11 cellular contexts compared by ENCODE assay signal in the genomic region with DNA sequence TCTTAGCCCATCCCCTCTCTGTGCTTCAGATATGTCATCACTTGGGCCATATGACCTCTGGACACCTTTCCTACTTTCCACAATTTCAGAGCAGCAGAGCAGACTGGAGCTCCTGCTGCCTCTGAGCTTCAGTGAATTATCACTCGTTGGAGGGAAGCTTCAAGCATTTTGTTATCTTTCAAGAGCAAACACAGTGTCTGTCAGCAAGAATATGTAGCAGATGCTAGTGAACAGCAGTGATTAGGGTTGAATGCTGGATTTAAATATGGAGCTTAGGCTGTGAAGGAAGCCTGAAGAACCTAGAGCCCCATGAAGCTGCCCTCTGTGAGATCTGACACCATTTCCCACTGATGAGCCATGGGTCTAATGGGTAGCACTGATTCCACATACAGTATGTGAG.
"Had no signal": no experiment of that assay in that cellular context is flagged by ENCODE, and none has a peak within 500 bp of the region (broad histone marks: within the 10 kb centered on the region; RNA-seq: fewer than 3 reads in every experiment).

No MANE protein-coding gene starts in this region.

- H3K4me2 ChIP-seq: GM23338 had no signal

- H2AFZ ChIP-seq: GM23248, GM23338 had no signal

- FAIRE-seq: H1, H54 had no signal

- H3K36me3 ChIP-seq: HAP-1 had no signal

- H3K4me3 ChIP-seq: GM23248, GM23338, HAP-1 had no signal

- H3K4me1 ChIP-seq: HAP-1 had no signal

- H3K27ac ChIP-seq: GM23248 had no signal

- DNase-seq: GM23248, GOT3, H7, H9, HCEC 1CT, HFFc6 had no signal

- ATAC-seq: GM23338, HCT116 had no signal

- H3K9me3 ChIP-seq: HAP-1 had no signal

- H3K9ac ChIP-seq: GM23248 had no signal
